In genomic region chr1:21503706-21504377, GRCh38 we compare ENCODE assay signal across 20 cellular contexts. TPM values are rescaled to one million over a fixed set of nuclear protein-coding genes. Genes with fewer than 3 reads are reported as not detected.
A peak's percentile ranks its signal among the peaks of the same experiment; 100 is the strongest.
DNase-seq lines count a peak whose midpoint lies in the region; ATAC-seq and TF ChIP-seq lines count a peak whose summit lies in the region.
"Had no signal": no experiment of that assay in that cellular context is flagged by ENCODE, and none has a peak within 500 bp of the region (broad histone marks: within the 10 kb centered on the region; RNA-seq: fewer than 3 reads in every experiment).

No MANE protein-coding gene starts in this region.

- no peak for ATAC-seq in left cardiac atrium
- ATAC-seq in esophagus mucosa: peak; percentile 10
- no peak for ATAC-seq in GM21576 (IDR thresholded peaks at IDR 0.05; ENCODE audit: unreplicated experiment)

- CTCF ChIA-PET in activated CD4-positive, alpha-beta T cell treated with anti-CD3 and anti-CD28 coated beads, Interleukin-2, amount 10 ng/mL, durations not matched to agents 7 days and 5 days (lab: Charles Lee): no interaction called here

- H3K9me3 Mint-ChIP-seq in activated CD4-positive, alpha-beta T cell treated with anti-CD3 and anti-CD28 coated beads, Interleukin-2, amount 10 ng/mL, durations not matched to agents 7 days and 5 days: no peaks in the 10 kb centered on the region
- H3K9me3 Mint-ChIP-seq: CD8-positive, alpha-beta memory T cell; HFFc6 had no signal

- H3K4me2 ChIP-seq in neuronal stem cell (ENCODE audit: insufficient read depth, low read length, poor library complexity, severe bottlenecking): no peak overlapping the region
- H3K4me2 ChIP-seq: KMS-11 had no signal

- H3K4me1 ChIP-seq in neuronal stem cell (ENCODE audit: control insufficient read depth in 2 of 2, insufficient read depth in 1 of 2, low read depth in 1 of 2, low read length in 2 of 2) (peaks cover 3 to 11% of the 10 kb centered on the region in 2 donors), BE2C (no peaks in the 10 kb centered on the region)

- H2BK5ac ChIP-seq in neuronal stem cell (ENCODE audit: low read length): no peak overlapping the region

- H3K18ac ChIP-seq in neuronal stem cell (ENCODE audit: low read length): peak overlapping the region; percentile 68

- H3K36me3 Mint-ChIP-seq in activated CD4-positive, alpha-beta T cell treated with anti-CD3 and anti-CD28 coated beads, Interleukin-2, amount 10 ng/mL, durations not matched to agents 7 days and 5 days (ENCODE audit: low read depth): no peaks in the 10 kb centered on the region

- intact Hi-C loops in cardiac septum (cut with DNase I): no loop called here
- intact Hi-C loops in left cardiac atrium (cut with DNase I): loop anchor here in 1 of 2 donors (10.0 kb wide), 1 partner anchor 129 kb away; no protein-coding TSS in a partner anchor

- H4K91ac ChIP-seq in neuronal stem cell (ENCODE audit: low read depth, low read length, poor library complexity): no peak overlapping the region

- peaks cover 23% of the 10 kb centered on the region for H3K27me3 Mint-ChIP-seq in activated CD4-positive, alpha-beta T cell treated with anti-CD3 and anti-CD28 coated beads, Interleukin-2, amount 10 ng/mL, durations not matched to agents 7 days and 5 days

- H3K27ac ChIP-seq in neuronal stem cell (replicated peaks; ENCODE audit: low read length): no peak overlapping the region
- H3K27ac ChIP-seq: KMS-11, RWPE1 had no signal

- H3K4me3 Mint-ChIP-seq in activated CD4-positive, alpha-beta T cell treated with anti-CD3 and anti-CD28 coated beads, Interleukin-2, amount 10 ng/mL, durations not matched to agents 7 days and 5 days: no peak overlapping the region
- H3K4me3 Mint-ChIP-seq: CD8-positive, alpha-beta memory T cell; HFFc6 had no signal

- no peak overlapping the region for H3K23ac ChIP-seq in neuronal stem cell (ENCODE audit: low read depth, low read length, poor library complexity)

- H3K14ac ChIP-seq in neuronal stem cell (ENCODE audit: low read length): no peak overlapping the region

- no CpG with 5 or more reads among the region's 7 CpGs for WGBS in neuronal stem cell (ENCODE audit: extremely low coverage in 2 of 2, insufficient read length in 2 of 2, insufficient replicate concordance in 1 of 2), 2 donors

- no peak overlapping the region for H2BK15ac ChIP-seq in neuronal stem cell (ENCODE audit: low read length)

- H2AFZ ChIP-seq in neuronal stem cell (ENCODE audit: low read length): peak overlapping the region; percentile 83

- H3K79me1 ChIP-seq in neuronal stem cell (ENCODE audit: low read depth, low read length): no peaks in the 10 kb centered on the region

- no peak overlapping the region for H3K9ac ChIP-seq in neuronal stem cell (ENCODE audit: low read depth, low read length, poor library complexity)
- H3K9ac ChIP-seq: KMS-11 had no signal

- H2BK120ac ChIP-seq in neuronal stem cell (ENCODE audit: low read depth, low read length): no peak overlapping the region

- peak overlapping the region; percentile 68 for H2AK5ac ChIP-seq in neuronal stem cell (ENCODE audit: low read depth, low read length)

- H3K9me3 ChIP-seq in neuronal stem cell (replicated peaks in 1 of 2; ENCODE audit: control insufficient read depth in 2 of 2, insufficient read depth in 1 of 2, low read depth in 1 of 2, low read length in 2 of 2) (peaks cover 2 to 3% of the 10 kb centered on the region in 2 donors), BE2C (no peaks in the 10 kb centered on the region)

- H3K36me3 ChIP-seq in neuronal stem cell (replicated peaks in 1 of 2; ENCODE audit: control insufficient read depth in 2 of 2, insufficient read depth in 2 of 2, low read length in 2 of 2): no peaks in the 10 kb centered on the region
- no peaks in the 10 kb centered on the region for H3K36me3 ChIP-seq in BE2C

- H2BK12ac ChIP-seq in neuronal stem cell (ENCODE audit: low read length): peak overlapping the region; percentile 50

- H3K4me1 Mint-ChIP-seq in activated CD4-positive, alpha-beta T cell treated with anti-CD3 and anti-CD28 coated beads, Interleukin-2, amount 10 ng/mL, durations not matched to agents 7 days and 5 days: peaks cover 2% of the 10 kb centered on the region

- POLR2A ChIA-PET in activated CD4-positive, alpha-beta T cell treated with anti-CD3 and anti-CD28 coated beads, Interleukin-2, amount 10 ng/mL, durations not matched to agents 7 days and 5 days (lab: Charles Lee): no interaction called here

- peaks cover 0 to 20% (median 4%) of the 10 kb centered on the region in 3 experiments for H3K27me3 ChIP-seq in neuronal stem cell (ENCODE audit: control insufficient read depth in 3 of 3, insufficient read depth in 3 of 3, low read depth in 1 of 3, low read length in 3 of 3)
- H3K27me3 ChIP-seq in BE2C: no peaks in the 10 kb centered on the region

- no peak overlapping the region for H3K4ac ChIP-seq in neuronal stem cell (ENCODE audit: low read length)

- no peak for TF ChIP-seq CTCF in BE2C (IDR thresholded peaks at IDR 0.05; ENCODE audit: low read depth, low read length)

- H3K27ac Mint-ChIP-seq in activated CD4-positive, alpha-beta T cell treated with anti-CD3 and anti-CD28 coated beads, Interleukin-2, amount 10 ng/mL, durations not matched to agents 7 days and 5 days: no peak overlapping the region
- H3K27ac Mint-ChIP-seq: CD8-positive, alpha-beta memory T cell; HFFc6 had no signal

- no peak overlapping the region for H4K8ac ChIP-seq in neuronal stem cell (ENCODE audit: low read depth, low read length)

- H3K4me3 ChIP-seq in neuronal stem cell (ENCODE audit: low read length in 2 of 2) (no peak overlapping the region), BE2C (ENCODE audit: low read depth, low read length) (no peak overlapping the region)

- DNase-seq in cardiac septum (ENCODE audit: low spot score): peak; percentile 59
- no peak for DNase-seq in left cardiac atrium
- DNase-seq in neuronal stem cell (ENCODE audit: low spot score): no peak
- DNase-seq in activated CD4-positive, alpha-beta T cell treated with anti-CD3 and anti-CD28 coated beads, Interleukin-2, amount 10 ng/mL, durations not matched to agents 7 days and 5 days: no peak
- DNase-seq in NCI-H1694 (lab: John Stamatoyannopoulos, UW): no peak
- DNase-seq in BE2C: no peak
- DNase-seq: CD8-positive, alpha-beta memory T cell; DMS79; HFFc6; NCI-H1417 treated with DMSO at 0.1 percent for 48 hours; NCI-H1930; NCI-H226; NCI-H524; NCI-H82; OCI-M1 had no signal

RNA-seq across cellular contexts. Expression of gene ALPL, which starts 5.4 kb away (rescaled TPM):
- total RNA-seq in cardiac septum (20.3 TPM), left cardiac atrium (10 to 100 TPM; 14.7 to 38.5 TPM), esophagus mucosa (3.6 TPM)
- 113 TPM for polyA plus RNA-seq in neuronal stem cell (2013, experiment 1 of 2)
- 113 TPM for polyA plus RNA-seq in neuronal stem cell (2013, experiment 2 of 2)
- total RNA-seq in activated CD4-positive, alpha-beta T cell treated with anti-CD3 and anti-CD28 coated beads, Interleukin-2, amount 10 ng/mL, durations not matched to agents 7 days and 5 days: not detected
- 0.43 TPM for polyA plus RNA-seq in BE2C (2012; ENCODE audit: insufficient read depth, insufficient read length, low read depth)
- total RNA-seq: CD8-positive, alpha-beta memory T cell; HT-29 had no signal
- polyA plus RNA-seq: CD8-positive, alpha-beta memory T cell had no signal
